8 cellular contexts compared by ENCODE assay signal in the genomic region with DNA sequence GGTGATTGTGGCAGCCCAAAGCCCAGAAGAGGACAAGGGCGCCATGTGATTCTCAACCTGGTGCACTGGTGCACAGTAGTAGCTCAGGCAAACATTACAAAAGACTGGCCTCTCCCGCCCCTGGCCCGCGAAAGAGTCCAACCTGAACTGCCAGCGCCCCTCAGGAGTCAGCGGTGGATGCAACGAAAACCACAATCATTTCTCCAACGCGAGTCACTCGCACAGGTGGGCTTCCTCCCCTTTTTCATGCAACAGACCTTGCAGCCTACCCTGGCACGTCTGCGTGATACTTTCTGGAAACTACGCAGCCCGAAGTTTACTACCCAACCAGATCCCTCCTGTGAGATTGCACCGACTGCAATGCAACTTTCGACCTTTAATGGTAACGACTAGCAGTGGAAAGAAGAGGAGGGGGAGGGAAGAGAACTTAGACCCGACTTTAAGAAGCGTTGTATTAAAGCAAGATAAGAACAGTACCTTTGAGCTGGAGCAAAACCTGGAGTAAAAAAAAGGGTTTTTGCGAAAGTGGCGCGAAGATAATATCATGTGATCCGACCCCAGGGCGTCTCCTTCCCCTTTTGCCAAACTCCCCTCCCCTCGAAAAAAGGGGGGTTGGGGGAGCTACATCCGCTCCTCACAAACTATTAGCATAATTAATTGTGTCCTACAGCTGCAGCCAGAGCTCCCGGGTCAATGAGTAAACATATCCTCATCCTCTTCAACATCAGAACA.
DNase-seq lines count a peak whose midpoint lies in the region; ATAC-seq, FAIRE-seq and TF ChIP-seq lines count a peak whose summit lies in the region.

No MANE protein-coding gene starts in this region.

- peaks cover 0 to 7% (median 0%) of the 10 kb centered on the region in 11 experiments; a peak in 3 of 22 replicates for H4K20me1 ChIP-seq in BLaER1 treated with 17β-estradiol and CSF1 and Interleukin-3, amounts not matched to agents 10 nM and 100 nM

- TF ChIP-seq CTCF in brain (conservative IDR thresholded peaks at IDR 0.05) (no peak), WERI-Rb-1 (IDR thresholded peaks at IDR 0.05; ENCODE audit: low read depth, low read length) (no peak)

- peaks cover 0 to 8% (median 0%) of the 10 kb centered on the region in 10 experiments; a peak in 5 of 20 replicates for H3K4me1 ChIP-seq in BLaER1 treated with 17β-estradiol and CSF1 and Interleukin-3, amounts not matched to agents 10 nM and 100 nM
- H3K4me1 ChIP-seq in HUES48 (ENCODE audit: control insufficient read depth, insufficient read depth, low read length) (peaks cover 51% of the 10 kb centered on the region), small intestine (ENCODE audit: control insufficient read depth in 2 of 2, insufficient read depth in 1 of 2, low read depth in 1 of 2, low read length in 1 of 2) (no peaks in the 10 kb centered on the region)

- no peak for FAIRE-seq in small intestine (lab: Jason Lieb, UNC)

- peak overlapping the region in 5 of 10 experiments; percentile 25 to 43 (median 34); a peak in 11 of 20 replicates for H3K4me3 ChIP-seq in BLaER1 treated with 17β-estradiol and CSF1 and Interleukin-3, amounts not matched to agents 10 nM and 100 nM
- H3K4me3 ChIP-seq in HUES48 (ENCODE audit: low read depth, low read length): peak overlapping the region; percentile 97
- peak overlapping the region in 1 of 2 donors; percentile 1 for H3K4me3 ChIP-seq in small intestine (ENCODE audit: low read depth in 1 of 2, low read length in 2 of 2)
- no peak overlapping the region for H3K4me3 ChIP-seq in WERI-Rb-1 (ENCODE audit: low read depth, low read length)

- POLR2A ChIA-PET in naive thymus-derived CD8-positive, alpha-beta T cell (lab: Charles Lee): no interaction called here
- POLR2A ChIA-PET in HEK293T (lab: Yijun Ruan, JAX): no interaction called here

- WGBS in small intestine, 3 donors: 2 to 31% (median 7%) methylated on average over 23 to 27 of the region's 27 CpGs

- peak overlapping the region in 4 of 5 experiments; percentile 88 to 94 (median 92) for H3K4me3 Mint-ChIP-seq in brain
- peak overlapping the region; percentile 83 to 94 (median 92) for H3K4me3 Mint-ChIP-seq in naive thymus-derived CD8-positive, alpha-beta T cell

- peak overlapping the region in 10 of 11 experiments; percentile 15 to 80 (median 50); a peak in 17 of 22 replicates for H3K4me2 ChIP-seq in BLaER1 treated with 17β-estradiol and CSF1 and Interleukin-3, amounts not matched to agents 10 nM and 100 nM

- peaks cover 0 to 4% (median 0%) of the 10 kb centered on the region in 5 experiments for H3K9me3 Mint-ChIP-seq in brain
- no peaks in the 10 kb centered on the region for H3K9me3 Mint-ChIP-seq in naive thymus-derived CD8-positive, alpha-beta T cell

- H3K9ac ChIP-seq in BLaER1 treated with 17β-estradiol and CSF1 and Interleukin-3, amounts not matched to agents 10 nM and 100 nM: no peak overlapping the region
- peak overlapping the region; percentile 99 for H3K9ac ChIP-seq in HUES48 (ENCODE audit: low read depth, low read length)

- H3K27ac Mint-ChIP-seq in brain: peak overlapping the region in 3 of 5 experiments; percentile 15 to 92 (median 89)
- H3K27ac Mint-ChIP-seq in naive thymus-derived CD8-positive, alpha-beta T cell: peak overlapping the region in 6 of 10 donors; percentile 16 to 73 (median 38)

- CTCF ChIA-PET in HEK293T (lab: Yijun Ruan, JAX): no interaction called here

- peaks cover 97 to 100% (median 100%) of the 10 kb centered on the region in 11 experiments for H3K27me3 ChIP-seq in BLaER1 treated with 17β-estradiol and CSF1 and Interleukin-3, amounts not matched to agents 10 nM and 100 nM
- H3K27me3 ChIP-seq in HUES48 (ENCODE audit: control insufficient read depth, insufficient read depth, low read length) (no peaks in the 10 kb centered on the region), small intestine (ENCODE audit: control insufficient read depth in 2 of 2, insufficient read depth in 2 of 2, low read length in 2 of 2) (peaks cover 0 to 2% of the 10 kb centered on the region in 2 donors), WERI-Rb-1 (ENCODE audit: insufficient read depth, low read depth, severe bottlenecking) (peaks cover 63% of the 10 kb centered on the region)

- peak; percentile 27 to 48 for ATAC-seq in naive thymus-derived CD8-positive, alpha-beta T cell

- H3K4me1 Mint-ChIP-seq in brain: peaks cover 57% of the 10 kb centered on the region
- peaks cover 5 to 12% (median 9%) of the 10 kb centered on the region in 4 donors for H3K4me1 Mint-ChIP-seq in naive thymus-derived CD8-positive, alpha-beta T cell

- no peak overlapping the region for H3K27ac ChIP-seq in BLaER1 treated with 17β-estradiol and CSF1 and Interleukin-3, amounts not matched to agents 10 nM and 100 nM
- peak overlapping the region; percentile 97 for H3K27ac ChIP-seq in HUES48 (ENCODE audit: low read depth, low read length)
- no peak overlapping the region for H3K27ac ChIP-seq in small intestine (ENCODE audit: low read depth in 1 of 2, low read length in 1 of 2)
- no peak overlapping the region for H3K27ac ChIP-seq in WERI-Rb-1

- no peaks in the 10 kb centered on the region for H3K36me3 Mint-ChIP-seq in brain
- H3K36me3 Mint-ChIP-seq in naive thymus-derived CD8-positive, alpha-beta T cell: peaks cover 0 to 6% (median 0%) of the 10 kb centered on the region in 3 donors

- DNase-seq in naive thymus-derived CD8-positive, alpha-beta T cell: peak in 3 of 10 donors; percentile 16 to 22 (median 18)
- DNase-seq in small intestine (no peak), medulla oblongata (ENCODE audit: extremely low spot score) (no peak), WERI-Rb-1 (no peak), HEK293T (ENCODE audit: extremely low spot score) (no peak)

- peaks cover 10 to 18% (median 11%) of the 10 kb centered on the region in 11 experiments; a peak in 20 of 22 replicates for H3K9me3 ChIP-seq in BLaER1 treated with 17β-estradiol and CSF1 and Interleukin-3, amounts not matched to agents 10 nM and 100 nM (replicated peaks in 1 of 11)
- H3K9me3 ChIP-seq in HUES48 (ENCODE audit: control insufficient read depth, insufficient read depth, low read length) (no peaks in the 10 kb centered on the region), small intestine (ENCODE audit: control insufficient read depth, low read depth) (no peaks in the 10 kb centered on the region), WERI-Rb-1 (ENCODE audit: severe bottlenecking) (peaks cover 2% of the 10 kb centered on the region)

- no peaks in the 10 kb centered on the region for H3K36me3 ChIP-seq in BLaER1 treated with 17β-estradiol and CSF1 and Interleukin-3, amounts not matched to agents 10 nM and 100 nM
- H3K36me3 ChIP-seq in HUES48 (ENCODE audit: control insufficient read depth, insufficient read depth, low read length) (peaks cover 30% of the 10 kb centered on the region), small intestine (ENCODE audit: control insufficient read depth in 2 of 2, insufficient read depth in 2 of 2, low read length in 2 of 2) (no peaks in the 10 kb centered on the region), WERI-Rb-1 (no peaks in the 10 kb centered on the region)

- H3K27me3 Mint-ChIP-seq in brain: peaks cover 23% of the 10 kb centered on the region
- H3K27me3 Mint-ChIP-seq in naive thymus-derived CD8-positive, alpha-beta T cell: peaks cover 0 to 4% (median 0%) of the 10 kb centered on the region in 5 donors

TF ChIP-seq in HEK293T, 16 proteins besides CTCF, POLR2A, EP300 and RAD21:
- no peak for TF ChIP-seq TARDBP (IDR thresholded peaks at IDR 0.05)
- TF ChIP-seq NFRKB (IDR thresholded peaks at IDR 0.05): no peak
- no peak for TF ChIP-seq BHLHE40 (IDR thresholded peaks at IDR 0.05; ENCODE audit: borderline replicate concordance)
- no peak for TF ChIP-seq FOXM1 (IDR thresholded peaks at IDR 0.05; ENCODE audit: borderline replicate concordance)
- no peak for TF ChIP-seq ZNF384 (IDR thresholded peaks at IDR 0.05)
- TF ChIP-seq HDGF (IDR thresholded peaks at IDR 0.05; ENCODE audit: borderline replicate concordance): no peak
- no peak for TF ChIP-seq FOXA1 (IDR thresholded peaks at IDR 0.05)
- TF ChIP-seq ARNT (IDR thresholded peaks at IDR 0.05): no peak
- no peak for TF ChIP-seq SP1 (IDR thresholded peaks at IDR 0.05)
- TF ChIP-seq ELF4 (IDR thresholded peaks at IDR 0.05): no peak
- no peak for TF ChIP-seq L3MBTL2 (conservative IDR thresholded peaks at IDR 0.05)
- TF ChIP-seq CTBP1 (IDR thresholded peaks at IDR 0.05; ENCODE audit: borderline replicate concordance): no peak
- no peak for TF ChIP-seq FOXK2 (IDR thresholded peaks at IDR 0.05)
- no peak for TF ChIP-seq PKNOX1 (IDR thresholded peaks at IDR 0.05)
- TF ChIP-seq SUZ12 (IDR thresholded peaks at IDR 0.05): no peak
- no peak for TF ChIP-seq LEF1 (IDR thresholded peaks at IDR 0.05; ENCODE audit: borderline replicate concordance)
